ENCODE assay signal across 8 cellular contexts in genomic region chr22:31970490-31971444, GRCh38. TPM values are rescaled to one million over a fixed set of nuclear protein-coding genes. Genes with fewer than 3 reads are reported as not detected.
DNase-seq lines count a peak whose midpoint lies in the region; ATAC-seq, FAIRE-seq and TF ChIP-seq lines count a peak whose summit lies in the region.

No MANE protein-coding gene starts in this region.

- no peaks in the 10 kb centered on the region for H3K36me3 ChIP-seq in CD8-positive, alpha-beta memory T cell (ENCODE audit: insufficient read depth, low read length)
- H3K36me3 ChIP-seq in MM.1S (replicated peaks; ENCODE audit: insufficient read depth, low read length) (no peaks in the 10 kb centered on the region), pancreas (no peaks in the 10 kb centered on the region), thyroid gland (no peaks in the 10 kb centered on the region)

- H3K4me3 Mint-ChIP-seq in CD8-positive, alpha-beta memory T cell = peak overlapping the region; percentile 60 to 93 (median 83)
- H3K4me3 Mint-ChIP-seq in activated naive CD8-positive, alpha-beta T cell = peak overlapping the region; percentile 84

- H3F3A ChIP-seq in MM.1S (ENCODE audit: insufficient read depth, low read length) = peaks cover 10% of the 10 kb centered on the region

- H3K4me1 Mint-ChIP-seq in CD8-positive, alpha-beta memory T cell = peaks cover 13 to 18% (median 14%) of the 10 kb centered on the region in 3 donors
- H3K4me1 Mint-ChIP-seq in activated naive CD8-positive, alpha-beta T cell (ENCODE audit: low read depth) = peaks cover 10% of the 10 kb centered on the region

- no peak for TF ChIP-seq POLR2A in thyroid gland (IDR thresholded peaks at IDR 0.05)

- FAIRE-seq in pancreas (lab: Jason Lieb, UNC) = no peak

- POLR2A ChIA-PET in CD8-positive, alpha-beta memory T cell (lab: Charles Lee) = interaction anchor here (0.6 kb wide), 1 partner anchor 294 kb away, joined by 3 read pairs; no protein-coding TSS in a partner anchor

- H3K9ac ChIP-seq in MM.1S (ENCODE audit: low read length) = peak overlapping the region; percentile 86

- no peaks in the 10 kb centered on the region for H3K27me3 ChIP-seq in CD8-positive, alpha-beta memory T cell (ENCODE audit: insufficient read depth, low read length, poor library complexity, severe bottlenecking)
- no peaks in the 10 kb centered on the region for H3K27me3 ChIP-seq in MM.1S (replicated peaks; ENCODE audit: insufficient read depth, low read length)
- no peaks in the 10 kb centered on the region for H3K27me3 ChIP-seq in pancreas
- no peaks in the 10 kb centered on the region for H3K27me3 ChIP-seq in thyroid gland

- H3K4me3 ChIP-seq in CD8-positive, alpha-beta memory T cell (ENCODE audit: low read length) = peak overlapping the region; percentile 46
- peak overlapping the region; percentile 83 for H3K4me3 ChIP-seq in MM.1S (ENCODE audit: low read length)
- H3K4me3 ChIP-seq in pancreas = peak overlapping the region; percentile 7 to 55 (median 33)
- H3K4me3 ChIP-seq in thyroid gland (replicated peaks in 1 of 3) = peak overlapping the region in 1 of 3 donors; percentile 19

- TF ChIP-seq CTCF in MM.1S (IDR thresholded peaks at IDR 0.05; ENCODE audit: low read length) = peak; percentile 91
- peak; percentile 93 to 97 (median 94) for TF ChIP-seq CTCF in pancreas (IDR thresholded peaks at IDR 0.05)
- peak; percentile 26 to 86 (median 78) for TF ChIP-seq CTCF in thyroid gland (IDR thresholded peaks at IDR 0.05)

- intact Hi-C loops in Right ventricle myocardium inferior (cut with DNase I) = loop anchor here (2.0 kb wide), 1 partner anchor 296 kb away; no protein-coding TSS in a partner anchor
- intact Hi-C loops in pancreas (cut with DNase I) = loop anchor here in 1 of 3 donors (10.0 kb wide), 1 partner anchor 504 kb away; the partner anchor contains the start of gene FBXO7
- intact Hi-C loops in thyroid gland (cut with DNase I) = loop anchor here (5.0 to 10.0 kb wide), 3 partner anchors 114 to 408 kb away; no protein-coding TSS in a partner anchor

- H3K79me2 ChIP-seq in MM.1S (ENCODE audit: low read length) = no peaks in the 10 kb centered on the region

- peak; percentile 85 to 89 (median 87) for DNase-seq in CD8-positive, alpha-beta memory T cell
- DNase-seq in MM.1S (peak; percentile 81), SKM-1 (lab: John Stamatoyannopoulos, UW; ENCODE audit: unreplicated experiment) (peak; percentile 29), Right ventricle myocardium inferior (ENCODE audit: missing footprints) (peak; percentile 93), pancreas (peak; percentile 71 to 99 (median 90)), thyroid gland (peak; percentile 67 to 69)

- no peaks in the 10 kb centered on the region for H3K9me2 ChIP-seq in MM.1S (replicated peaks; ENCODE audit: insufficient read depth, low read length)

- peaks cover 12% of the 10 kb centered on the region for H3K4me1 ChIP-seq in CD8-positive, alpha-beta memory T cell (ENCODE audit: insufficient read depth, low read length)
- peaks cover 10% of the 10 kb centered on the region for H3K4me1 ChIP-seq in MM.1S (ENCODE audit: low read length)
- peaks cover 0 to 3% (median 3%) of the 10 kb centered on the region in 3 donors for H3K4me1 ChIP-seq in pancreas
- peaks cover 5 to 8% of the 10 kb centered on the region in 2 donors for H3K4me1 ChIP-seq in thyroid gland

- 14 to 15% methylated on average over 50 to 55 of the region's 55 CpGs for WGBS in pancreas, 2 donors
- WGBS in thyroid gland, 2 donors = 21 to 31% methylated on average over 29 to 46 of the region's 55 CpGs

- no peaks in the 10 kb centered on the region for H3K9me3 Mint-ChIP-seq in CD8-positive, alpha-beta memory T cell
- H3K9me3 Mint-ChIP-seq in activated naive CD8-positive, alpha-beta T cell (ENCODE audit: low read depth) = no peaks in the 10 kb centered on the region

- ATAC-seq in GM21526 (IDR thresholded peaks at IDR 0.05; ENCODE audit: low FRiP score, unreplicated experiment) (peak; percentile 44), Right ventricle myocardium inferior (peak; percentile 95), pancreas (peak; percentile 91 to 97 (median 96))

- no peaks in the 10 kb centered on the region for H3K36me3 Mint-ChIP-seq in CD8-positive, alpha-beta memory T cell
- H3K36me3 Mint-ChIP-seq in activated naive CD8-positive, alpha-beta T cell = no peaks in the 10 kb centered on the region

- H4K20me1 ChIP-seq in MM.1S (ENCODE audit: insufficient read depth, low read length) = no peaks in the 10 kb centered on the region

- H3K4me2 ChIP-seq in MM.1S (ENCODE audit: low read depth, low read length) = peak overlapping the region; percentile 100

- CTCF ChIA-PET in CD8-positive, alpha-beta memory T cell (lab: Charles Lee) = interaction anchor here (0.6 to 2.3 kb wide), 31 partner anchors 7 to 441 kb away, joined by 3 to 16 read pairs (median 4); partner anchors contain the start of genes PISD and RTCB

- peaks cover 0 to 1% of the 10 kb centered on the region in 2 donors for H3K27me3 Mint-ChIP-seq in CD8-positive, alpha-beta memory T cell
- H3K27me3 Mint-ChIP-seq in activated naive CD8-positive, alpha-beta T cell = no peaks in the 10 kb centered on the region

- no peaks in the 10 kb centered on the region for H3K9me3 ChIP-seq in CD8-positive, alpha-beta memory T cell (ENCODE audit: low read length)
- H3K9me3 ChIP-seq in MM.1S (replicated peaks; ENCODE audit: insufficient read depth, low read length) = no peaks in the 10 kb centered on the region
- H3K9me3 ChIP-seq in pancreas = no peaks in the 10 kb centered on the region
- H3K9me3 ChIP-seq in thyroid gland = no peaks in the 10 kb centered on the region

- H3K27ac ChIP-seq in CD8-positive, alpha-beta memory T cell (ENCODE audit: low read depth, low read length) = no peak overlapping the region
- H3K27ac ChIP-seq in MM.1S (ENCODE audit: low read length) (peak overlapping the region; percentile 82), pancreas (peak overlapping the region in 1 of 4 donors; percentile 12), thyroid gland (peak overlapping the region in 1 of 3 donors; percentile 48)

- H2AFZ ChIP-seq in MM.1S (ENCODE audit: low read length) = peak overlapping the region; percentile 100

- H3K27ac Mint-ChIP-seq in CD8-positive, alpha-beta memory T cell = peak overlapping the region; percentile 21 to 97 (median 78)
- H3K27ac Mint-ChIP-seq in activated naive CD8-positive, alpha-beta T cell = no peak overlapping the region

RNA-seq across cellular contexts. Expression of gene YWHAH, which starts 26.4 kb away (rescaled TPM):
- total RNA-seq in CD8-positive, alpha-beta memory T cell = 100 to 1,000 TPM; 185 to 198 TPM
- polyA plus RNA-seq in CD8-positive, alpha-beta memory T cell = 113 TPM
- total RNA-seq in Right ventricle myocardium inferior (85.3 TPM), pancreas (100 to 1,000 TPM in 1 of 6 donors, 10 to 100 TPM in 5; 40.2 to 106 (median 48.0) TPM), thyroid gland (100 to 1,000 TPM in 2 of 4 donors, 10 to 100 TPM in 2; 93.0 to 111 (median 103) TPM)
- polyA plus RNA-seq in pancreas = 10 to 100 TPM; 41.3 to 62.2 TPM

Comparison
In these comparisons a context has a peak if more than half of its experiments do, and no peak if none do; other contexts are left out.
1. DNase-seq: peak in every context shown above with its lines; median percentile 93 in Right ventricle myocardium inferior; 90 in pancreas; 87 in CD8-positive, alpha-beta memory T cell; 81 in MM.1S; 68 in thyroid gland; 29 in SKM-1.
2. ATAC-seq: peak in every context shown above with its lines; median percentile 96 in pancreas; 95 in Right ventricle myocardium inferior; 44 in GM21526.